ENCODE assay signal across 8 cellular contexts in genomic region chrX:118644378-118644777, GRCh38.
A peak's percentile ranks its signal among the peaks of the same experiment; 100 is the strongest.
DNase-seq lines count a peak whose midpoint lies in the region; ATAC-seq and TF ChIP-seq lines count a peak whose summit lies in the region.

No MANE protein-coding gene starts in this region.

- no peak overlapping the region for H3K9ac ChIP-seq in MM.1S (ENCODE audit: low read length)

- H3K4me3 ChIP-seq in MM.1S (ENCODE audit: low read length) (no peak overlapping the region), left lung (no peak overlapping the region)

- H3K27me3 ChIP-seq in MM.1S (replicated peaks; ENCODE audit: insufficient read depth, low read length) (no peaks in the 10 kb centered on the region), left lung (no peaks in the 10 kb centered on the region)

- H3K4me1 ChIP-seq in MM.1S (ENCODE audit: low read length) (no peaks in the 10 kb centered on the region), left lung (no peaks in the 10 kb centered on the region)

- H3K4me2 ChIP-seq in MM.1S (ENCODE audit: low read depth, low read length): no peak overlapping the region

- no peaks in the 10 kb centered on the region for H4K20me1 ChIP-seq in MM.1S (ENCODE audit: insufficient read depth, low read length)

- H3F3A ChIP-seq in MM.1S (ENCODE audit: insufficient read depth, low read length): no peaks in the 10 kb centered on the region

- ATAC-seq in left lung: peak; percentile 74
- ATAC-seq in GM18502 (IDR thresholded peaks at IDR 0.05; ENCODE audit: poor library complexity, unreplicated experiment): no peak
- no peak for ATAC-seq in GM21723 (IDR thresholded peaks at IDR 0.05; ENCODE audit: unreplicated experiment)

- H3K9me3 ChIP-seq in MM.1S (replicated peaks; ENCODE audit: insufficient read depth, low read length) (no peaks in the 10 kb centered on the region), left lung (no peaks in the 10 kb centered on the region)

- intact Hi-C loops in left lung (cut with DNase I): no loop called here

- DNase-seq in DMS53 treated with DMSO at 0.1 percent for 48 hours (lab: John Stamatoyannopoulos, UW; ENCODE audit: unreplicated experiment) (peak; percentile 40), MM.1S (no peak), amniotic stem cell (lab: John Stamatoyannopoulos, UW) (peak; percentile 14), left lung (no peak), NCI-H345 (lab: John Stamatoyannopoulos, UW) (no peak), mesenteric fat pad (ENCODE audit: low spot score) (no peak)

- no peaks in the 10 kb centered on the region for H3K36me3 ChIP-seq in MM.1S (replicated peaks; ENCODE audit: insufficient read depth, low read length)
- H3K36me3 ChIP-seq in left lung: peaks cover 0 to 20% of the 10 kb centered on the region in 2 donors

- TF ChIP-seq CTCF in MM.1S (IDR thresholded peaks at IDR 0.05; ENCODE audit: low read length): peak; percentile 25; the same call in 1 of the 2 replicates
- peak in 1 of 2 donors; percentile 21 for TF ChIP-seq CTCF in left lung (IDR thresholded peaks at IDR 0.05)

- H3K9me2 ChIP-seq in MM.1S (replicated peaks; ENCODE audit: insufficient read depth, low read length): no peaks in the 10 kb centered on the region

- H3K27ac ChIP-seq in MM.1S (ENCODE audit: low read length) (no peak overlapping the region), left lung (no peak overlapping the region)

- H3K79me2 ChIP-seq in MM.1S (ENCODE audit: low read length): no peaks in the 10 kb centered on the region

- H2AFZ ChIP-seq in MM.1S (ENCODE audit: low read length): no peak overlapping the region

Comparison
In these comparisons a context has a peak if more than half of its experiments do, and no peak if none do; other contexts are left out.
1. DNase-seq: peak in DMS53 treated with DMSO at 0.1 percent for 48 hours (single experiment) and amniotic stem cell (single experiment); none in MM.1S (single experiment), left lung (0 of 2), NCI-H345 (single experiment) and mesenteric fat pad (single experiment).